ENCODE assay signal across 10 cellular contexts in genomic region chr10:119412244-119412750, GRCh38.
DNase-seq lines count a peak whose midpoint lies in the region; ATAC-seq and TF ChIP-seq lines count a peak whose summit lies in the region.
"Had no signal": no experiment of that assay in that cellular context is flagged by ENCODE, and none has a peak within 500 bp of the region (broad histone marks: within the 10 kb centered on the region; RNA-seq: fewer than 3 reads in every experiment).

No MANE protein-coding gene starts in this region.

- H3K4me2 ChIP-seq in osteoblast (ENCODE audit: insufficient read depth, low read length), result no peak overlapping the region

- no peak overlapping the region for H3K27ac ChIP-seq in osteoblast (ENCODE audit: low read depth, low read length)
- H3K27ac ChIP-seq: BLaER1 treated with 17β-estradiol and CSF1 and Interleukin-3, amounts not matched to agents 10 nM and 100 nM had no signal

- intact Hi-C loops in Right ventricle myocardium superior (cut with DNase I), result no loop called here

- no peaks in the 10 kb centered on the region for H3K36me3 ChIP-seq in osteoblast (ENCODE audit: insufficient read depth, low read length)
- H3K36me3 ChIP-seq: BLaER1 treated with 17β-estradiol and CSF1 and Interleukin-3, amounts not matched to agents 10 nM and 100 nM had no signal

- no peaks in the 10 kb centered on the region for H4K20me1 ChIP-seq in osteoblast (ENCODE audit: insufficient read depth, low read length)

- H3K4me3 ChIP-seq in osteoblast (ENCODE audit: insufficient read depth, low read length), result no peak overlapping the region
- H3K4me3 ChIP-seq: BLaER1 treated with 17β-estradiol and CSF1 and Interleukin-3, amounts not matched to agents 10 nM and 100 nM had no signal

- DNase-seq in AG08395 (ENCODE audit: low spot score) (peak; percentile 56), anterior cingulate cortex (lab: John Stamatoyannopoulos, UW) (peak in 49 of 58 donors; percentile 9 to 71 (median 40)), Right ventricle myocardium superior (peak; percentile 87), osteoblast (ENCODE audit: insufficient read length, low spot score, missing footprints) (peak; percentile 87), NCI-H748 treated with DMSO at 0.1 percent for 48 hours (lab: John Stamatoyannopoulos, UW) (no peak), GM19240 (ENCODE audit: insufficient read length, low spot score) (no peak), NCI-H1436 (lab: John Stamatoyannopoulos, UW) (no peak)
- no peak for DNase-seq in stimulated activated naive CD8-positive, alpha-beta T cell treated with anti-CD3 and anti-CD28 coated beads, Interleukin-15, Interleukin-2, amounts not matched to agents 100 U/mL and 50 U/mL, for 24 hours
- DNase-seq: activated B cell treated with CpG ODN at 0.5 μM for 24 hours had no signal

- no peaks in the 10 kb centered on the region for H3K9me3 ChIP-seq in osteoblast (ENCODE audit: low read depth, low read length)
- H3K9me3 ChIP-seq: BLaER1 treated with 17β-estradiol and CSF1 and Interleukin-3, amounts not matched to agents 10 nM and 100 nM had no signal

- no peak overlapping the region for H2AFZ ChIP-seq in osteoblast (ENCODE audit: low read length)

- peaks cover 3% of the 10 kb centered on the region for H3K4me1 ChIP-seq in osteoblast (ENCODE audit: insufficient read depth, low read length)

- peak; percentile 49 for ATAC-seq in Right ventricle myocardium superior (ENCODE audit: poor library complexity)
- ATAC-seq in stimulated activated naive CD8-positive, alpha-beta T cell treated with anti-CD3 and anti-CD28 coated beads, Interleukin-15, Interleukin-2, amounts not matched to agents 100 U/mL and 50 U/mL, for 24 hours, result no peak

- no peak for TF ChIP-seq CTCF in osteoblast (IDR thresholded peaks at IDR 0.05; ENCODE audit: extremely low read depth, low read depth, low read length)

- no peaks in the 10 kb centered on the region for H3K79me2 ChIP-seq in osteoblast (ENCODE audit: insufficient read depth, low read length)

- H3K27me3 ChIP-seq in osteoblast (ENCODE audit: insufficient read depth, low read length), result no peaks in the 10 kb centered on the region

Comparison
In these comparisons a context has a peak if more than half of its experiments do, and no peak if none do; other contexts are left out.
1. DNase-seq: peak in AG08395 (single experiment), anterior cingulate cortex (49 of 58), Right ventricle myocardium superior (single experiment) and osteoblast (single experiment); none in stimulated activated naive CD8-positive, alpha-beta T cell treated with anti-CD3 and anti-CD28 coated beads, Interleukin-15, Interleukin-2, amounts not matched to agents 100 U/mL and 50 U/mL, for 24 hours (single experiment), NCI-H748 treated with DMSO at 0.1 percent for 48 hours (single experiment), GM19240 (single experiment) and NCI-H1436 (single experiment).